In the genomic region with DNA sequence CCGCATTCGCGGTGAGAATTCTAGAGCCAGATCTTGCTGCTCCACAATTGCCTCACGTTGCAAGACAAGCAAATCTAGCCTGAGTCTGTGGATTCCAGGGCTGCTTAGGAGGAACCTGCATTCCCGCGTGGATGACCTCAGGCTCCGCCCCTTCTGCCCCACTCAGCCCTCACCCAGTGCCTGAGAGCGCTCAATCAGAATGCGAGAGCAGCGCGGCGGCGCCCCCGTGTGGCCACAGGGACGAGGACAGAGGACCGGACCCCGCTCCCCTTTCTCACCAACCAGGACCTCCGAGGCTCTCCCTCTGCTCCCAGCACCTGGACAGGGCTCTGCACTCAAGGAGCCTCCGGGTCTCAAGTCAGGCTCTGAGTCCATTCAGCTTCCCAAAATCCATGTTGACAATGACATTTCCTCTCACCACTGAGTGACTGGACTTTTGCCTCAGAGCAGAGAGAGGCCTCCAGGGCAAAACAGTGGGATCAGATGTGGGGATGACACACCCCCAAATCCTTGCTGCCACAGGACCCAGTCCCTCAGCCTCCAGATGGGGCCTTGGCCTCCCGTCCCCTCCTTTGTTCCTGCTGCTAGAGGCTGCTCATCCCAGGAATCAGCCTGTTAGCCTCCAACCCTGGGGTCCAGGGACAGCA, we compare ENCODE assay signal across 9 cellular contexts. TPM values are rescaled to one million over a fixed set of nuclear protein-coding genes. Genes with fewer than 3 reads are reported as not detected.
DNase-seq lines count a peak whose midpoint lies in the region; ATAC-seq and TF ChIP-seq lines count a peak whose summit lies in the region.
"Had no signal": no experiment of that assay in that cellular context is flagged by ENCODE, and none has a peak within 500 bp of the region (broad histone marks: within the 10 kb centered on the region; RNA-seq: fewer than 3 reads in every experiment).

No MANE protein-coding gene starts in this region.

- no peak overlapping the region for H4K8ac ChIP-seq in H9 (replicated peaks; ENCODE audit: insufficient read length, low read depth, low read length)

- DNase-seq in CMK (ENCODE audit: low read depth) (peak; percentile 45), H9 (peak; percentile 92), NCI-H2107 treated with DMSO at 0.1 percent for 48 hours (lab: John Stamatoyannopoulos, UW; ENCODE audit: unreplicated experiment) (peak; percentile 34), WTC11 (ENCODE audit: low spot score) (peak; percentile 96), T47D (ENCODE audit: low read depth in 1 of 2, low spot score in 1 of 2) (peak; percentile 69 to 82), inferior parietal cortex (ENCODE audit: extremely low spot score) (peak; percentile 69)
- DNase-seq in stimulated activated CD4-positive, alpha-beta T cell treated with anti-CD3 and anti-CD28 coated beads, Interleukin-15, amount 100 ng/mL, for 48 hours (ENCODE audit: low read depth in 2 of 2): peak; percentile 70 to 86

- H3K27me3 ChIP-seq in H9 (ENCODE audit: insufficient read depth, low read length): no peaks in the 10 kb centered on the region

- H3K4me1 ChIP-seq in H9 (ENCODE audit: insufficient read depth, low read length): no peaks in the 10 kb centered on the region

- no peak overlapping the region for H4K91ac ChIP-seq in H9 (ENCODE audit: insufficient read length, low read depth, low read length)

- no peak overlapping the region for H3K9ac ChIP-seq in H9 (ENCODE audit: extremely low read depth, insufficient read length, low read length)

- no peak overlapping the region for H3K56ac ChIP-seq in H9 (ENCODE audit: insufficient read length, low read depth, low read length)

- CTCF ChIA-PET in WTC11 (lab: Charles Lee): interaction anchor here (0.6 to 4.3 kb wide), 25 partner anchors 8 to 294 kb away, joined by 3 to 75 read pairs (median 7); partner anchors contain the start of genes TRIM26 and TRIM39

- no peak overlapping the region for H3K14ac ChIP-seq in H9 (ENCODE audit: insufficient read depth, low read length)

- H3K27ac Mint-ChIP-seq in H9: no peak overlapping the region
- no peak overlapping the region for H3K27ac Mint-ChIP-seq in WTC11
- H3K27ac Mint-ChIP-seq: T-helper 1 cell treated with Interleukin-12 subunit alpha and Interleukin-12 subunit beta and Interleukin-4 antibody, amounts not matched to agents 30 μg/mL and 1 μg/mL, for 36 hours had no signal

- H3K18ac ChIP-seq in H9 (ENCODE audit: insufficient read length, low read depth, low read length): no peak overlapping the region

- POLR2A ChIA-PET in WTC11 (lab: Charles Lee): interaction anchor here (0.6 kb wide), 1 partner anchor 348 kb away, joined by 4 read pairs; no protein-coding TSS in a partner anchor

- no peaks in the 10 kb centered on the region for H3K79me1 ChIP-seq in H9 (ENCODE audit: insufficient read depth, low read depth, low read length, poor library complexity, severe bottlenecking)

- H2BK15ac ChIP-seq in H9 (ENCODE audit: low read depth, low read length): no peak overlapping the region

- H3K4me1 Mint-ChIP-seq in H9 (peaks cover 0 to 4% of the 10 kb centered on the region in 2 experiments; a peak in 1 of 4 replicates), WTC11 (0 out of 2 replicates have a peak, but pooled peaks cover 7% of the 10 kb centered on the region)

- no peak overlapping the region for H2BK5ac ChIP-seq in H9 (ENCODE audit: insufficient read length, low read length)

- H3K27me3 Mint-ChIP-seq in H9 (ENCODE audit: low read depth) (peaks cover 46% of the 10 kb centered on the region), WTC11 (ENCODE audit: low read depth) (peaks cover 36% of the 10 kb centered on the region)

- H3K23me2 ChIP-seq in H9 (ENCODE audit: insufficient read length, low read depth, low read length, poor library complexity, severe bottlenecking): no peaks in the 10 kb centered on the region

- peak; percentile 97 for TF ChIP-seq CTCF in H9 (conservative IDR thresholded peaks at IDR 0.05)
- peak; percentile 78 for TF ChIP-seq CTCF in WTC11 (IDR thresholded peaks at IDR 0.05)

- ATAC-seq in WTC11: peak; percentile 98
- no peak for ATAC-seq in HG03045 (IDR thresholded peaks at IDR 0.05; ENCODE audit: unreplicated experiment)

- H3T11ph ChIP-seq in H9 (ENCODE audit: low read length): no peak overlapping the region

- no peaks in the 10 kb centered on the region for H3K9me3 Mint-ChIP-seq in H9
- H3K9me3 Mint-ChIP-seq in WTC11: no peaks in the 10 kb centered on the region
- H3K9me3 Mint-ChIP-seq: T-helper 1 cell treated with Interleukin-12 subunit alpha and Interleukin-12 subunit beta and Interleukin-4 antibody, amounts not matched to agents 30 μg/mL and 1 μg/mL, for 36 hours had no signal

- peak overlapping the region; percentile 25 for H3K4me2 ChIP-seq in H9 (ENCODE audit: insufficient read depth, insufficient read length, low read length)

- no peaks in the 10 kb centered on the region for H4K20me1 ChIP-seq in H9 (ENCODE audit: control insufficient read depth, insufficient read depth, insufficient read length)

- H3K36me3 Mint-ChIP-seq in H9 (ENCODE audit: insufficient read depth in 1 of 3, low read depth in 3 of 3) (no peaks in the 10 kb centered on the region), WTC11 (no peaks in the 10 kb centered on the region)

- no peak overlapping the region for H2AK5ac ChIP-seq in H9 (ENCODE audit: insufficient read length, low read length)

- in situ Hi-C loops in T47D (cut with HindIII; ENCODE audit: low pct_unique_long_range_greater_than_20kb, low sequenced_read_pairs): no loop called here

- H3K27ac ChIP-seq in H9 (ENCODE audit: insufficient read length, low read depth, low read length): no peak overlapping the region

- H2AFZ ChIP-seq in H9 (ENCODE audit: low read length): no peak overlapping the region

- no peaks in the 10 kb centered on the region for H3K79me2 ChIP-seq in H9 (ENCODE audit: insufficient read depth, low read length)

- no peaks in the 10 kb centered on the region for H3K9me3 ChIP-seq in H9 (ENCODE audit: control insufficient read depth, low read depth, low read length)

- no peak overlapping the region for H2BK120ac ChIP-seq in H9 (ENCODE audit: low read depth, low read length, poor library complexity, severe bottlenecking)

- H3K4me3 Mint-ChIP-seq in H9 (no peak overlapping the region), WTC11 (peak overlapping the region; percentile 13; the same call in 1 of the 2 replicates)
- H3K4me3 Mint-ChIP-seq: T-helper 1 cell treated with Interleukin-12 subunit alpha and Interleukin-12 subunit beta and Interleukin-4 antibody, amounts not matched to agents 30 μg/mL and 1 μg/mL, for 36 hours had no signal

- no peak overlapping the region for H4K5ac ChIP-seq in H9 (ENCODE audit: insufficient read length, low read depth, low read length)

- H2BK12ac ChIP-seq in H9 (ENCODE audit: insufficient read length, low read depth, low read length): no peak overlapping the region

- H3K4ac ChIP-seq in H9 (ENCODE audit: low read depth, low read length): no peak overlapping the region

- WGBS in H9 (ENCODE audit: extremely low coverage, insufficient read length, low lambda C conversion rate): no CpG with 5 or more reads among the region's 20 CpGs

- no peak overlapping the region for H2BK20ac ChIP-seq in H9 (ENCODE audit: low read depth, low read length, poor library complexity, severe bottlenecking)

- no peak overlapping the region for H3K23ac ChIP-seq in H9 (ENCODE audit: insufficient read length, low read depth, low read length)

TF ChIP-seq in WTC11, 78 proteins besides CTCF, POLR2A, EP300 and RAD21:
- TF ChIP-seq TEAD1 (CRISPR knock-in tag; IDR thresholded peaks at IDR 0.05) (peak; percentile 34; the same call in 1 of the 2 replicates), ETV6 (CRISPR knock-in tag; IDR thresholded peaks at IDR 0.05) (0 out of 2 replicates have a peak, but pooled peaks have one; percentile 43), ZNF219 (CRISPR knock-in tag; IDR thresholded peaks at IDR 0.05; ENCODE audit: borderline replicate concordance) (no peak), HMGXB4 (CRISPR knock-in tag; IDR thresholded peaks at IDR 0.05) (peak; percentile 71), PRRX2 (CRISPR knock-in tag; IDR thresholded peaks at IDR 0.05) (no peak)
- TF ChIP-seq, protein P1, sequence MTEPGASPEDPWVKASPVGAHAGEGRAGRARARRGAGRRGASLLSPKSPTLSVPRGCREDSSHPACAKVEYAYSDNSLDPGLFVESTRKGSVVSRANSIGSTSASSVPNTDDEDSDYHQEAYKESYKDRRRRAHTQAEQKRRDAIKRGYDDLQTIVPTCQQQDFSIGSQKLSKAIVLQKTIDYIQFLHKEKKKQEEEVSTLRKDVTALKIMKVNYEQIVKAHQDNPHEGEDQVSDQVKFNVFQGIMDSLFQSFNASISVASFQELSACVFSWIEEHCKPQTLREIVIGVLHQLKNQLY (CRISPR knock-in tag; IDR thresholded peaks at IDR 0.05): peak; percentile 32; the same call in 1 of the 2 replicates

RNA-seq across cellular contexts. Expression of gene RPP21, which starts 52.0 kb away (rescaled TPM):
- 62.2 and 64.0 TPM in 2 replicates for total RNA-seq in H9 (2021)
- 64.1 to 75.5 TPM (median 72.8 TPM) in 3 replicates for total RNA-seq in WTC11 (2021)

Comparison
In these comparisons a context has a peak if more than half of its experiments do, and no peak if none do; other contexts are left out.
1. DNase-seq: peak in every context shown above with its lines; median percentile 96 in WTC11; 92 in H9; 78 in stimulated activated CD4-positive, alpha-beta T cell treated with anti-CD3 and anti-CD28 coated beads, Interleukin-15, amount 100 ng/mL, for 48 hours; 76 in T47D; 69 in inferior parietal cortex; 45 in CMK; 34 in NCI-H2107 treated with DMSO at 0.1 percent for 48 hours.